In genomic region chr17:28897769-28898259, GRCh38 we compare ENCODE assay signal across 8 cellular contexts.
DNase-seq lines count a peak whose midpoint lies in the region; ATAC-seq lines count a peak whose summit lies in the region.

No MANE protein-coding gene starts in this region.

- H3K9me3 Mint-ChIP-seq in activated naive CD8-positive, alpha-beta T cell (ENCODE audit: low read depth): no peaks in the 10 kb centered on the region

- no peaks in the 10 kb centered on the region for H3K9me3 ChIP-seq in iPS-15b (ENCODE audit: control insufficient read depth, insufficient read depth, low read length)

- no peaks in the 10 kb centered on the region for H3K36me3 ChIP-seq in iPS-15b (ENCODE audit: control insufficient read depth, insufficient read depth, low read length)

- peak overlapping the region; percentile 66 for H3K9ac ChIP-seq in iPS-15b (ENCODE audit: low read depth, low read length)

- no peaks in the 10 kb centered on the region for H3K27me3 ChIP-seq in iPS-15b (ENCODE audit: control insufficient read depth, insufficient read depth, low read length)

- H3K4me3 Mint-ChIP-seq in activated naive CD8-positive, alpha-beta T cell: peak overlapping the region; percentile 93

- peak overlapping the region; percentile 84 for H3K4me3 ChIP-seq in iPS-15b (ENCODE audit: low read depth, low read length)

- H3K27ac Mint-ChIP-seq in activated naive CD8-positive, alpha-beta T cell: peak overlapping the region; percentile 97

- H3K36me3 Mint-ChIP-seq in activated naive CD8-positive, alpha-beta T cell: peaks cover 5% of the 10 kb centered on the region

- H3K4me1 ChIP-seq in iPS-15b (ENCODE audit: control insufficient read depth, insufficient read depth, low read length): peaks cover 14% of the 10 kb centered on the region

- peaks cover 67% of the 10 kb centered on the region for H3K4me1 Mint-ChIP-seq in activated naive CD8-positive, alpha-beta T cell (ENCODE audit: low read depth)

- H3K27me3 Mint-ChIP-seq in activated naive CD8-positive, alpha-beta T cell: no peaks in the 10 kb centered on the region

- peak; percentile 32 for DNase-seq in activated CD8-positive, alpha-beta memory T cell treated with anti-CD3 and anti-CD28 coated beads, Interleukin-2, amount 50 U/mL, for 4 hours
- DNase-seq in activated CD8-positive, alpha-beta memory T cell treated with anti-CD3 and anti-CD28 coated beads for 24 hours: no peak
- DNase-seq in stimulated activated naive CD8-positive, alpha-beta T cell treated with anti-CD3 and anti-CD28 coated beads, Interleukin-15, Interleukin-2, amounts not matched to agents 100 U/mL and 50 U/mL, for 24 hours: no peak
- DNase-seq in AG08396 (ENCODE audit: low spot score) (no peak), AG08395 (ENCODE audit: low spot score) (no peak)

- ATAC-seq in stimulated activated naive CD8-positive, alpha-beta T cell treated with anti-CD3 and anti-CD28 coated beads, Interleukin-15, Interleukin-2, amounts not matched to agents 100 U/mL and 50 U/mL, for 24 hours: peak; percentile 21
- ATAC-seq in HG02973 (IDR thresholded peaks at IDR 0.05; ENCODE audit: unreplicated experiment): no peak
